31 cellular contexts compared by ENCODE assay signal in the genomic region with DNA sequence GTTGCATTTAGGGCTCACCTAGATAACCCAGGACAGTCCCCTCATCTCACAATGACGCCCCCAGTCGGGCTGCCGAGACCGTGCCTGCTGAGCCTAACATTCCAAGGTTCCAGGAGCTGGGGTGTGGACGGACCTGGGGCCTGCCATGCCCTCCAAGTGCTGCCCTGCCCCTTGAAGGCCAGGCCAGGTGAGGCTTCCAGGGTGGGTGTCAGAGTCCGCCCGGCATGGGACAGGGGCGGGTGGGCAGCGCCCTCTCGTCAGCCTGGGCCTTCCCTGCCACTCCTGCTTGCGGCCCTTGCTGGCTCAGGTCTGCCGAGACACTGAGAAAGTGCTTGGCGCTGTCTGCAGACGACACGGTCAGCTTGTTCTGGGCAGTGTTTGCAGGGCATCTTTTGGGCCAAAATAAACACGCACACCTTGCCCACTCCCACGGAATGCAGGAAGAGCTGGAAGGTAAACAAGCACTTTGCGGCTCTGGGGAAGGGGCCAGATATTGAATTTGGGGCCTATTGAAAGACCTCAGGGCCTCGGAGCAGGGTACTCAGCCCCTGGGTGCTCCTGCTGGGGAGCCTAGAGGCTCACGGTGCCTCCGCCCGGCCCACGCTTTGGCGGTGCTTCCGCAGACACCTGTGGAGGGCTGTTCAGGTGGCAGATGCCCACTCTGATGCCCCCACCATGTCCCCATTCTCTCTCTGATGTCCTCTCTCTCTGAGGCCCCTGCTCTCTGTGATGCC. TPM values are rescaled to one million over a fixed set of nuclear protein-coding genes. Genes with fewer than 3 reads are reported as not detected.
A peak's percentile ranks its signal among the peaks of the same experiment; 100 is the strongest.
DNase-seq lines count a peak whose midpoint lies in the region; ATAC-seq and TF ChIP-seq lines count a peak whose summit lies in the region.
"Had no signal": no experiment of that assay in that cellular context is flagged by ENCODE, and none has a peak within 500 bp of the region (broad histone marks: within the 10 kb centered on the region; RNA-seq: fewer than 3 reads in every experiment).

No MANE protein-coding gene starts in this region.

- peaks cover 17% of the 10 kb centered on the region for H3K27me3 ChIP-seq in IMR-90 (ENCODE audit: control insufficient read depth, insufficient read depth, low read length)
- H3K27me3 ChIP-seq in thyroid gland: no peaks in the 10 kb centered on the region

- intact Hi-C loops in IMR-90 (cut with micrococcal nuclease) (no loop called here), thyroid gland (cut with DNase I) (no loop called here)

- H3K4me2 ChIP-seq in IMR-90 (ENCODE audit: low read depth, low read length): no peak overlapping the region

- H2BK20ac ChIP-seq in IMR-90 (ENCODE audit: low read depth, low read length): no peak overlapping the region

- no peak overlapping the region for H3K4ac ChIP-seq in IMR-90 (ENCODE audit: low read depth, low read length)

- peak overlapping the region; percentile 64 for H2BK5ac ChIP-seq in IMR-90 (ENCODE audit: low read depth, low read length, poor library complexity, severe bottlenecking)

- no peaks in the 10 kb centered on the region for H3K36me3 ChIP-seq in IMR-90 (ENCODE audit: control insufficient read depth, insufficient read depth, low read length)
- H3K36me3 ChIP-seq in thyroid gland: no peaks in the 10 kb centered on the region
- H3K36me3 ChIP-seq: BLaER1, heart right ventricle, SJSA1, WERI-Rb-1 had no signal

- no peak overlapping the region for H3K23ac ChIP-seq in IMR-90 (ENCODE audit: low read depth, low read length)

- no peak overlapping the region for H2BK120ac ChIP-seq in IMR-90 (ENCODE audit: low read depth, low read length)

- in situ Hi-C loops in IMR-90 (cut with MboI; ENCODE audit: low sequenced_read_pairs): no loop called here

- H3K27ac ChIP-seq in IMR-90 (ENCODE audit: insufficient read depth, low read length) (no peak overlapping the region), thyroid gland (peak overlapping the region in 1 of 3 donors; percentile 65)
- H3K27ac ChIP-seq: BLaER1, dorsolateral prefrontal cortex, epithelial cell of prostate, heart right ventricle, HL-60, SJSA1, skin epidermis, WERI-Rb-1 had no signal

- H4K91ac ChIP-seq in IMR-90 (ENCODE audit: insufficient read depth, low read depth, low read length): no peak overlapping the region

- no peak overlapping the region for H2AK5ac ChIP-seq in IMR-90 (ENCODE audit: low read depth, low read length)

- H4K5ac ChIP-seq in IMR-90 (ENCODE audit: low read depth, low read length): no peak overlapping the region

- dilution Hi-C loops in IMR-90 (cut with HindIII; ENCODE audit: low sequenced_read_pairs, unreplicated experiment): no loop called here

- no peak overlapping the region for H3K56ac ChIP-seq in IMR-90 (ENCODE audit: extremely low read depth, insufficient read depth, low read length)

- H2BK15ac ChIP-seq in IMR-90 (ENCODE audit: low read depth, low read length): no peak overlapping the region

- H2AK9ac ChIP-seq in IMR-90 (replicated peaks; ENCODE audit: low read depth, low read length, poor library complexity): no peak overlapping the region

- no peak overlapping the region for H3K18ac ChIP-seq in IMR-90 (ENCODE audit: low read depth, low read length)

- TF ChIP-seq POLR2A in IMR-90 (IDR thresholded peaks at IDR 0.05; ENCODE audit: low read depth, low read length) (no peak), thyroid gland (IDR thresholded peaks at IDR 0.05) (peak in 1 of 2 donors; percentile 7)

- no peaks in the 10 kb centered on the region for H3K9me1 ChIP-seq in IMR-90 (ENCODE audit: insufficient read depth, low read length)

- H3K9ac ChIP-seq in IMR-90 (ENCODE audit: low read depth, low read length): no peak overlapping the region
- H3K9ac ChIP-seq: BLaER1 had no signal

- POLR2A ChIA-PET in IMR-90 (lab: Charles Lee; ENCODE audit: unreplicated experiment): no interaction called here

- no peak overlapping the region for H3K14ac ChIP-seq in IMR-90 (replicated peaks; ENCODE audit: low read depth, low read length)

- H4K8ac ChIP-seq in IMR-90 (ENCODE audit: low read depth in 2 of 2, low read length in 2 of 2): no peak overlapping the region

- H3K9me3 ChIP-seq in IMR-90 (ENCODE audit: control insufficient read depth, insufficient read depth, low read length): no peaks in the 10 kb centered on the region
- H3K9me3 ChIP-seq in thyroid gland: no peaks in the 10 kb centered on the region
- H3K9me3 ChIP-seq: BLaER1, heart right ventricle, mucosa of descending colon, SJSA1 had no signal

- no peak for TF ChIP-seq CTCF in IMR-90 (conservative IDR thresholded peaks at IDR 0.05; ENCODE audit: low read depth, low read length)
- TF ChIP-seq CTCF in thyroid gland (IDR thresholded peaks at IDR 0.05): no peak

- ATAC-seq in IMR-90 (ENCODE audit: low read depth): no peak
- peak; percentile 69 for ATAC-seq in left lobe of liver
- ATAC-seq: heart right ventricle, T-helper 17 cell had no signal

- 79% methylated on average over 15 of the region's 25 CpGs; no CpG with 5 or more reads in 1 of the 2 experiments for whole genome bisulfite sequencing in IMR-90 (ENCODE audit: extremely low coverage in 2 of 2, insufficient read length in 1 of 2), 2 experiments
- 54 to 55% methylated on average over 16 to 24 of the region's 25 CpGs for WGBS in thyroid gland, 2 donors

- H3K4me3 ChIP-seq in IMR-90 (ENCODE audit: insufficient read depth, low read depth, low read length) (no peak overlapping the region), thyroid gland (replicated peaks in 1 of 3) (no peak overlapping the region)
- H3K4me3 ChIP-seq: BLaER1, dorsolateral prefrontal cortex, heart right ventricle, mucosa of descending colon, SJSA1, skin epidermis had no signal

- H3K4me1 ChIP-seq in IMR-90 (ENCODE audit: control insufficient read depth, insufficient read depth, low read length): no peaks in the 10 kb centered on the region; the same call in 1 of the 2 replicates
- H3K4me1 ChIP-seq in thyroid gland: peaks cover 19 to 33% of the 10 kb centered on the region in 2 donors

- no peaks in the 10 kb centered on the region for H4K20me1 ChIP-seq in IMR-90 (ENCODE audit: insufficient read depth, low read length)

- no peak overlapping the region for H2AFZ ChIP-seq in IMR-90 (replicated peaks; ENCODE audit: low read length, poor library complexity)

- no peaks in the 10 kb centered on the region for H3K79me1 ChIP-seq in IMR-90 (ENCODE audit: low read depth in 1 of 2, low read length in 2 of 2)

- CTCF ChIA-PET in IMR-90 (lab: Yijun Ruan, JAX): no interaction called here

- no TSS peak for BruUV-seq in IMR-90 (replicated peaks; lab: Mats Ljungman, UMichigan)

- DNase-seq in activated CD8-positive, alpha-beta memory T cell treated with anti-CD3 and anti-CD28 coated beads for 24 hours: peak; percentile 51
- no peak for DNase-seq in activated CD8-positive, alpha-beta memory T cell treated with anti-CD3 and anti-CD28 coated beads, Interleukin-2, amount 50 U/mL, for 48 hours
- DNase-seq in IMR-90: no peak
- peak; percentile 49 for DNase-seq in left lobe of liver (ENCODE audit: low spot score)
- peak; percentile 67 to 75 for DNase-seq in thyroid gland
- DNase-seq in putamen (ENCODE audit: low spot score): no peak
- DNase-seq in iPS-NIHi7 (ENCODE audit: extremely low spot score): no peak
- DNase-seq in NCI-H82 (lab: John Stamatoyannopoulos, UW): no peak
- DNase-seq: activated CD4-positive, alpha-beta T cell treated with anti-CD3 and anti-CD28 coated beads, Interleukin-2, amount 50 U/mL, for 1 hour; activated gamma-delta T cell treated with Interleukin-2 at 50 U/mL for 16 hours; Calu3; heart right ventricle; immature natural killer cell; mucosa of descending colon; NCI-H446 treated with DMSO at 0.1 percent for 48 hours; NK-92 treated with Interleukin-12 subunit alpha and Interleukin-12 subunit beta, amount 100 ng/mL, for 24 hours; stimulated activated CD4-positive, alpha-beta T cell treated with anti-CD3 and anti-CD28 coated beads, Interleukin-2, amount 100 ng/mL, for 24 hours; T-helper 17 cell; WERI-Rb-1 had no signal

- no peak for TF ChIP-seq RAD21 in IMR-90 (IDR thresholded peaks at IDR 0.05; ENCODE audit: low read length)

TF ChIP-seq in IMR-90, 13 proteins besides CTCF, POLR2A, EP300 and RAD21 (continues in another document):
- TF ChIP-seq, protein P1, sequence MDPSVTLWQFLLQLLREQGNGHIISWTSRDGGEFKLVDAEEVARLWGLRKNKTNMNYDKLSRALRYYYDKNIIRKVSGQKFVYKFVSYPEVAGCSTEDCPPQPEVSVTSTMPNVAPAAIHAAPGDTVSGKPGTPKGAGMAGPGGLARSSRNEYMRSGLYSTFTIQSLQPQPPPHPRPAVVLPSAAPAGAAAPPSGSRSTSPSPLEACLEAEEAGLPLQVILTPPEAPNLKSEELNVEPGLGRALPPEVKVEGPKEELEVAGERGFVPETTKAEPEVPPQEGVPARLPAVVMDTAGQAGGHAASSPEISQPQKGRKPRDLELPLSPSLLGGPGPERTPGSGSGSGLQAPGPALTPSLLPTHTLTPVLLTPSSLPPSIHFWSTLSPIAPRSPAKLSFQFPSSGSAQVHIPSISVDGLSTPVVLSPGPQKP (IDR thresholded peaks at IDR 0.05; ENCODE audit: borderline replicate concordance, low read depth, low read length): no peak
- TF ChIP-seq SMC3 (IDR thresholded peaks at IDR 0.05; ENCODE audit: low read depth, low read length) (no peak), RFX5 (IDR thresholded peaks at IDR 0.05; ENCODE audit: low read depth, low read length) (no peak), NFE2L2 (IDR thresholded peaks at IDR 0.05; ENCODE audit: low read depth, low read length) (no peak), MAZ (IDR thresholded peaks at IDR 0.05; ENCODE audit: borderline replicate concordance, low read depth, low read length) (no peak), CHD1 (IDR thresholded peaks at IDR 0.05; ENCODE audit: low read depth, low read length) (no peak), CEBPB (IDR thresholded peaks at IDR 0.05; ENCODE audit: low read depth, low read length) (no peak)
- TF ChIP-seq, protein P2, sequence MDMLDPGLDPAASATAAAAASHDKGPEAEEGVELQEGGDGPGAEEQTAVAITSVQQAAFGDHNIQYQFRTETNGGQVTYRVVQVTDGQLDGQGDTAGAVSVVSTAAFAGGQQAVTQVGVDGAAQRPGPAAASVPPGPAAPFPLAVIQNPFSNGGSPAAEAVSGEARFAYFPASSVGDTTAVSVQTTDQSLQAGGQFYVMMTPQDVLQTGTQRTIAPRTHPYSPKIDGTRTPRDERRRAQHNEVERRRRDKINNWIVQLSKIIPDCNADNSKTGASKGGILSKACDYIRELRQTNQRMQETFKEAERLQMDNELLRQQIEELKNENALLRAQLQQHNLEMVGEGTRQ (IDR thresholded peaks at IDR 0.05; ENCODE audit: low read depth, low read length): no peak

RNA-seq across cellular contexts. Expression of a gene that starts 4.2 kb away (rescaled TPM):
- total RNA-seq in IMR-90 (2012; rRNA removed) (not detected in 2 replicates), left lobe of liver (0.93 TPM), thyroid gland (1 to 10 TPM in 3 of 4 donors, not detected in 1; 1.0 to 8.1 (median 3.5) TPM)
- not detected in 2 replicates for polyA plus RNA-seq in IMR-90 (2012; rRNA removed)
- polyA plus RNA-seq in IMR-90 (2012; cell fraction: cytosol; rRNA removed): not detected in 2 replicates
- not detected in 2 replicates for polyA plus RNA-seq in IMR-90 (2012; cell fraction: nucleus; rRNA removed; ENCODE audit: low replicate concordance)
- total RNA-seq: A673, Calu3, liver, M059J, mucosa of descending colon, progenitor cell of endocrine pancreas, SJSA1, temporal lobe had no signal
- polyA plus RNA-seq: neural cell had no signal

RNA-seq across cellular contexts. Expression of a gene that starts 53.9 kb away (rescaled TPM):
- total RNA-seq in IMR-90 (2012; rRNA removed) (under 0.01 and 0.28 TPM in 2 replicates), left lobe of liver (7.7 TPM), thyroid gland (10 to 100 TPM; 52.8 to 90.9 (median 66.8) TPM)
- 0.07 TPM in 2 replicates for polyA plus RNA-seq in IMR-90 (2012; rRNA removed)
- 0.01 and 0.18 TPM in 2 replicates for polyA plus RNA-seq in IMR-90 (2012; cell fraction: cytosol; rRNA removed)
- 0.44 and 0.55 TPM in 2 replicates for polyA plus RNA-seq in IMR-90 (2012; cell fraction: nucleus; rRNA removed; ENCODE audit: low replicate concordance)
- total RNA-seq: Calu3, M059J, SJSA1 had no signal

Comparison
In these comparisons a context has a peak if more than half of its experiments do, and no peak if none do; other contexts are left out.
1. DNase-seq: peak in activated CD8-positive, alpha-beta memory T cell treated with anti-CD3 and anti-CD28 coated beads for 24 hours (single experiment), left lobe of liver (single experiment) and thyroid gland (2 of 2); none in activated CD8-positive, alpha-beta memory T cell treated with anti-CD3 and anti-CD28 coated beads, Interleukin-2, amount 50 U/mL, for 48 hours (single experiment), IMR-90 (single experiment), putamen (single experiment), iPS-NIHi7 (single experiment) and NCI-H82 (single experiment).